Comparison of ENCODE assay signal across 9 cellular contexts in genomic region chr11:67304511-67305113, GRCh38. TPM values are rescaled to one million over a fixed set of nuclear protein-coding genes. Genes with fewer than 3 reads are reported as not detected.
DNase-seq lines count a peak whose midpoint lies in the region; ATAC-seq and TF ChIP-seq lines count a peak whose summit lies in the region.
"Had no signal": no experiment of that assay in that cellular context is flagged by ENCODE, and none has a peak within 500 bp of the region (broad histone marks: within the 10 kb centered on the region; RNA-seq: fewer than 3 reads in every experiment).

No MANE protein-coding gene starts in this region.

- H3K27ac Mint-ChIP-seq in natural killer cell, result no peak overlapping the region
- no peak overlapping the region for H3K27ac Mint-ChIP-seq in natural killer cell treated with Interleukin-12 subunit alpha and Interleukin-12 subunit beta and Interleukin-15 and Interleukin-18, amount 100 ng/mL, for 72 hours

- H3K4me3 ChIP-seq in coronary artery (peak overlapping the region; percentile 100), mucosa of stomach (ENCODE audit: low read length) (peak overlapping the region; percentile 87)

- in situ Hi-C loops in KBM-7 (cut with MboI; ENCODE audit: low pct_unique_long_range_greater_than_20kb, low sequenced_read_pairs) (no loop called here), GM13977 (cut with MboI; ENCODE audit: low pct_unique_long_range_greater_than_20kb, low sequenced_read_pairs, unreplicated experiment) (no loop called here)

- no peaks in the 10 kb centered on the region for H3K27me3 Mint-ChIP-seq in natural killer cell (ENCODE audit: low read depth in 2 of 2)
- H3K27me3 Mint-ChIP-seq in natural killer cell treated with Interleukin-12 subunit alpha and Interleukin-12 subunit beta and Interleukin-15 and Interleukin-18, amount 100 ng/mL, for 72 hours, result no peaks in the 10 kb centered on the region

- peaks cover 5 to 18% of the 10 kb centered on the region in 2 donors for H3K4me1 Mint-ChIP-seq in natural killer cell
- peaks cover 0 to 8% of the 10 kb centered on the region in 2 donors for H3K4me1 Mint-ChIP-seq in natural killer cell treated with Interleukin-12 subunit alpha and Interleukin-12 subunit beta and Interleukin-15 and Interleukin-18, amount 100 ng/mL, for 72 hours (ENCODE audit: low read depth in 2 of 2)

- H3K9ac ChIP-seq in mucosa of stomach (ENCODE audit: low read length), result peak overlapping the region; percentile 89

- intact Hi-C loops in natural killer cell (cut with micrococcal nuclease), result no loop called here

- no peaks in the 10 kb centered on the region for H3K9me3 Mint-ChIP-seq in natural killer cell
- H3K9me3 Mint-ChIP-seq in natural killer cell treated with Interleukin-12 subunit alpha and Interleukin-12 subunit beta and Interleukin-15 and Interleukin-18, amount 100 ng/mL, for 72 hours, result no peaks in the 10 kb centered on the region

- H3K9me3 ChIP-seq in mucosa of stomach (ENCODE audit: control insufficient read depth, low read length), result no peaks in the 10 kb centered on the region

- TF ChIP-seq CTCF in natural killer cell (IDR thresholded peaks at IDR 0.05) (no peak), coronary artery (IDR thresholded peaks at IDR 0.05) (no peak), GM13977 (IDR thresholded peaks at IDR 0.05; ENCODE audit: extremely low read depth, insufficient read depth, missing control alignments) (no peak)

- peaks cover 25% of the 10 kb centered on the region for H3K4me1 ChIP-seq in mucosa of stomach (ENCODE audit: control insufficient read depth, insufficient read depth, low read length)

- no peak for ATAC-seq in natural killer cell
- no peak for ATAC-seq in natural killer cell treated with Interleukin-12 subunit alpha and Interleukin-12 subunit beta and Interleukin-15 and Interleukin-18, amount 100 ng/mL, for 72 hours
- ATAC-seq in GM21786 (IDR thresholded peaks at IDR 0.05; ENCODE audit: unreplicated experiment), result no peak
- ATAC-seq in activated CD4-positive, CD25-positive, alpha-beta regulatory T cell treated with anti-CD3 and anti-CD28 coated beads, Interleukin-2, amount 50 U/mL, for 24 hours, result no peak

- peak overlapping the region; percentile 47 for H3K4me3 Mint-ChIP-seq in natural killer cell
- H3K4me3 Mint-ChIP-seq in natural killer cell treated with Interleukin-12 subunit alpha and Interleukin-12 subunit beta and Interleukin-15 and Interleukin-18, amount 100 ng/mL, for 72 hours, result no peak overlapping the region

- H3K36me3 Mint-ChIP-seq in natural killer cell, result no peaks in the 10 kb centered on the region
- H3K36me3 Mint-ChIP-seq in natural killer cell treated with Interleukin-12 subunit alpha and Interleukin-12 subunit beta and Interleukin-15 and Interleukin-18, amount 100 ng/mL, for 72 hours, result no peaks in the 10 kb centered on the region

- H3K36me3 ChIP-seq in mucosa of stomach (ENCODE audit: control insufficient read depth, insufficient read depth, low read length), result peaks cover 25% of the 10 kb centered on the region

- H3K27ac ChIP-seq in coronary artery, result peak overlapping the region in 1 of 2 donors; percentile 90

- no peaks in the 10 kb centered on the region for H3K27me3 ChIP-seq in mucosa of stomach (ENCODE audit: control insufficient read depth, insufficient read depth, low read length)

- peak; percentile 15 for DNase-seq in natural killer cell
- DNase-seq in natural killer cell treated with Interleukin-12 subunit alpha and Interleukin-12 subunit beta and Interleukin-15 and Interleukin-18, amount 100 ng/mL, for 72 hours (ENCODE audit: low spot score), result no peak
- DNase-seq in coronary artery (ENCODE audit: low spot score), result peak; percentile 67
- no peak for DNase-seq in KBM-7
- DNase-seq in GM13977 (ENCODE audit: low spot score), result no peak
- DNase-seq: NCI-H446 had no signal

RNA-seq across cellular contexts. Expression of gene SSH3, which starts 1.3 kb away (rescaled TPM):
- total RNA-seq in natural killer cell, result 10 to 100 TPM; 34.3 to 42.7 (median 38.1) TPM
- total RNA-seq in natural killer cell treated with Interleukin-12 subunit alpha and Interleukin-12 subunit beta and Interleukin-15 and Interleukin-18, amount 100 ng/mL, for 72 hours, result 10 to 100 TPM; 19.2 to 32.3 TPM

RNA-seq across cellular contexts. Expression of gene ANKRD13D, which starts 15.5 kb away (rescaled TPM):
- 100 to 1,000 TPM; 212 to 316 (median 231) TPM for total RNA-seq in natural killer cell
- 100 to 1,000 TPM; 182 to 231 TPM for total RNA-seq in natural killer cell treated with Interleukin-12 subunit alpha and Interleukin-12 subunit beta and Interleukin-15 and Interleukin-18, amount 100 ng/mL, for 72 hours

RNA-seq across cellular contexts. Expression of gene GRK2, which starts 38.3 kb away (rescaled TPM):
- total RNA-seq in natural killer cell, result 100 to 1,000 TPM; 390 to 482 (median 441) TPM
- total RNA-seq in natural killer cell treated with Interleukin-12 subunit alpha and Interleukin-12 subunit beta and Interleukin-15 and Interleukin-18, amount 100 ng/mL, for 72 hours, result 100 to 1,000 TPM; 394 to 432 TPM

RNA-seq across cellular contexts. Expression of gene POLD4, which starts 48.7 kb away (rescaled TPM):
- 10 to 100 TPM; 45.8 to 63.7 (median 60.5) TPM for total RNA-seq in natural killer cell
- total RNA-seq in natural killer cell treated with Interleukin-12 subunit alpha and Interleukin-12 subunit beta and Interleukin-15 and Interleukin-18, amount 100 ng/mL, for 72 hours, result 10 to 100 TPM; 25.7 to 46.4 TPM

Comparison
In these comparisons a context has a peak if more than half of its experiments do, and no peak if none do; other contexts are left out.
1. DNase-seq: peak in natural killer cell (single experiment) and coronary artery (single experiment); none in natural killer cell treated with Interleukin-12 subunit alpha and Interleukin-12 subunit beta and Interleukin-15 and Interleukin-18, amount 100 ng/mL, for 72 hours (single experiment), KBM-7 (single experiment) and GM13977 (single experiment).